ENCODE assay signal across 8 cellular contexts in the genomic region with DNA sequence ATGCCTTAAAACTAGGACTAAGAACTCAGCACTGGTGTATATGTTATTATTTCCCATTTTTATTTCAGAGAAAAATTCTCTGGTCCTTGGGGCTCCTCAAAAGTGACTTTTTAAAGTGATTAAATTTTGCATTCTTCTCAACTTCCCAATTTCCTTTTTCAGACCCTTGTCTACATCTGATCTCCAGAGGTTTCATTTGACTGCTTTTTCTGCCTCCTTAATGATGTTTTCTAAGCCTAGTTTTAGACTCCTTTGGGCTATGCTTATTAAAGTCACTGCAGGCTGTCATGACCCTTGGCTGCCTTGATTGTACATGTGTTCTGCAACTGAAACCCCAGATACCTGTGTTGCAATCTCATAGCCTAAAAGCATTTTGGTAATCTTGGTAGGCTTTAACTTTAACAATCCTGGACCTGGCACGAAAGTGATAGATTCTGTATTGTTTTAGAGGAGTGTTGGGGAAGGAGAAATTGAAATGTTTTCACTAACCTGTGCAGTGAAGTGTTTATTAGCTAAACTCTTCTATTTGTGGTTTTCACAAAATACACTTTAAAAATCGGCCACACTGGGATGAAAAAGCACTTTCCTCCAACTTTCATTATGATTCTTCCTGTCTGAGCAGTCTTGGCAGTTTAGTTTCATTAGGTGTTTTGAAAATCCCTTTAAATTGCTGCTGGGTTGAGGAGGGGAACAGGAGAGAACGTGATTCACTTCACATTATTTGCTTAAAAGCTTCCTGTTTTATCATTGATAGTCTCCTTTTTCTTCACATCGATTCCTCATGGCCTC. TPM values are rescaled to one million over a fixed set of nuclear protein-coding genes. Genes with fewer than 3 reads are reported as not detected.
DNase-seq lines count a peak whose midpoint lies in the region; ATAC-seq and TF ChIP-seq lines count a peak whose summit lies in the region.

No MANE protein-coding gene starts in this region.

- no peaks in the 10 kb centered on the region for H3K27me3 Mint-ChIP-seq in IgD-negative memory B cell
- H3K27me3 Mint-ChIP-seq in activated naive CD8-positive, alpha-beta T cell treated with anti-CD3 and anti-CD28 coated beads, Interleukin-2, amount 50 U/mL, for 24 hours, result no peaks in the 10 kb centered on the region
- H3K27me3 Mint-ChIP-seq in GM23338 (ENCODE audit: insufficient read depth, low read depth, poor library complexity), result no peaks in the 10 kb centered on the region

- H3K4me3 ChIP-seq in BLaER1 treated with 17β-estradiol and CSF1 and Interleukin-3, amounts not matched to agents 10 nM and 100 nM, result no peak overlapping the region; a peak in 1 of 20 replicates
- H3K4me3 ChIP-seq in muscle layer of duodenum (ENCODE audit: low read depth in 1 of 2, low read length in 2 of 2), result peak overlapping the region in 1 of 2 donors; percentile 9
- H3K4me3 ChIP-seq in GM23338, result no peak overlapping the region

- H3K27me3 ChIP-seq in BLaER1 treated with 17β-estradiol and CSF1 and Interleukin-3, amounts not matched to agents 10 nM and 100 nM, result no peaks in the 10 kb centered on the region
- H3K27me3 ChIP-seq in muscle layer of duodenum (ENCODE audit: low read depth, low read length), result no peaks in the 10 kb centered on the region
- H3K27me3 ChIP-seq in GM23338 (ENCODE audit: insufficient read depth), result no peaks in the 10 kb centered on the region

- H3K9ac ChIP-seq in BLaER1 treated with 17β-estradiol and CSF1 and Interleukin-3, amounts not matched to agents 10 nM and 100 nM, result peak overlapping the region in 9 of 11 experiments; percentile 2 to 55 (median 21); a peak in 10 of 22 replicates

- H3K4me1 Mint-ChIP-seq in IgD-negative memory B cell, result peaks cover 41 to 52% (median 45%) of the 10 kb centered on the region in 3 donors
- H3K4me1 Mint-ChIP-seq in activated naive CD8-positive, alpha-beta T cell treated with anti-CD3 and anti-CD28 coated beads, Interleukin-2, amount 50 U/mL, for 24 hours, result peaks cover 58% of the 10 kb centered on the region
- peaks cover 3% of the 10 kb centered on the region; the same call in 2 of the 3 replicates for H3K4me1 Mint-ChIP-seq in GM23338

- H3F3A ChIP-seq in GM23338 (replicated peaks; ENCODE audit: low read depth), result 0 out of 2 replicates have a peak, but pooled peaks cover 2% of the 10 kb centered on the region

- H3K36me3 ChIP-seq in BLaER1 treated with 17β-estradiol and CSF1 and Interleukin-3, amounts not matched to agents 10 nM and 100 nM, result peaks cover 0 to 43% (median 12%) of the 10 kb centered on the region in 11 experiments; a peak in 12 of 22 replicates
- no peaks in the 10 kb centered on the region for H3K36me3 ChIP-seq in muscle layer of duodenum (ENCODE audit: control insufficient read depth in 1 of 2, insufficient read depth in 2 of 2, low read length in 2 of 2)
- H3K36me3 ChIP-seq in GM23338 (ENCODE audit: insufficient read depth), result no peaks in the 10 kb centered on the region

- peaks cover 46 to 54% (median 51%) of the 10 kb centered on the region in 10 experiments for H3K4me1 ChIP-seq in BLaER1 treated with 17β-estradiol and CSF1 and Interleukin-3, amounts not matched to agents 10 nM and 100 nM
- peaks cover 40 to 45% of the 10 kb centered on the region in 2 donors for H3K4me1 ChIP-seq in muscle layer of duodenum (ENCODE audit: control insufficient read depth in 1 of 2, insufficient read depth in 2 of 2, low read length in 2 of 2)
- H3K4me1 ChIP-seq in GM23338 (ENCODE audit: insufficient read depth), result peaks cover 8% of the 10 kb centered on the region

- H3K9me2 ChIP-seq in GM23338 (ENCODE audit: insufficient read depth), result no peaks in the 10 kb centered on the region

- TF ChIP-seq CTCF in GM23338 (conservative IDR thresholded peaks at IDR 0.05; ENCODE audit: low read depth in 2 of 2), result no peak

- peak overlapping the region in 7 of 11 experiments; percentile 7 to 42 (median 29); a peak in 9 of 22 replicates for H3K27ac ChIP-seq in BLaER1 treated with 17β-estradiol and CSF1 and Interleukin-3, amounts not matched to agents 10 nM and 100 nM
- peak overlapping the region; percentile 10 for H3K27ac ChIP-seq in muscle layer of duodenum (ENCODE audit: low read length)
- no peak overlapping the region for H3K27ac ChIP-seq in GM23338 (ENCODE audit: low read depth)

- H3K4me2 ChIP-seq in BLaER1 treated with 17β-estradiol and CSF1 and Interleukin-3, amounts not matched to agents 10 nM and 100 nM, result peak overlapping the region; percentile 63 to 96 (median 78)
- H3K4me2 ChIP-seq in GM23338, result no peak overlapping the region

- H4K20me1 ChIP-seq in BLaER1 treated with 17β-estradiol and CSF1 and Interleukin-3, amounts not matched to agents 10 nM and 100 nM, result peaks cover 34 to 93% (median 80%) of the 10 kb centered on the region in 11 experiments; a peak in 21 of 22 replicates
- peaks cover 6% of the 10 kb centered on the region for H4K20me1 ChIP-seq in GM23338 (replicated peaks; ENCODE audit: insufficient read depth)

- H3K36me3 Mint-ChIP-seq in IgD-negative memory B cell (no peaks in the 10 kb centered on the region), GM23338 (ENCODE audit: low read depth) (no peaks in the 10 kb centered on the region)
- peaks cover 7% of the 10 kb centered on the region for H3K36me3 Mint-ChIP-seq in activated naive CD8-positive, alpha-beta T cell treated with anti-CD3 and anti-CD28 coated beads, Interleukin-2, amount 50 U/mL, for 24 hours (ENCODE audit: low read depth)

- in situ Hi-C loops in ACHN (cut with HindIII; ENCODE audit: low pct_ligation_motif_present, low pct_unique_long_range_greater_than_20kb, low sequenced_read_pairs), result no loop called here

- H3K9me3 ChIP-seq in BLaER1 treated with 17β-estradiol and CSF1 and Interleukin-3, amounts not matched to agents 10 nM and 100 nM (replicated peaks in 1 of 11), result no peaks in the 10 kb centered on the region
- no peaks in the 10 kb centered on the region for H3K9me3 ChIP-seq in muscle layer of duodenum (ENCODE audit: control insufficient read depth in 1 of 2, low read length in 2 of 2)

- H3K79me2 ChIP-seq in GM23338 (replicated peaks; ENCODE audit: insufficient read depth), result peaks cover 70% of the 10 kb centered on the region

- DNase-seq in activated naive CD8-positive, alpha-beta T cell treated with anti-CD3 and anti-CD28 coated beads, Interleukin-2, amount 50 U/mL, for 24 hours, result no peak
- DNase-seq in ACHN (no peak), globus pallidus (ENCODE audit: low spot score) (no peak), GM23338 (ENCODE audit: low spot score) (no peak), DMS79 (lab: John Stamatoyannopoulos, UW) (no peak)

- H2AFZ ChIP-seq in GM23338, result no peak overlapping the region

- ATAC-seq in activated naive CD8-positive, alpha-beta T cell treated with anti-CD3 and anti-CD28 coated beads, Interleukin-2, amount 50 U/mL, for 24 hours, result no peak
- ATAC-seq in GM23338, result no peak

- no peaks in the 10 kb centered on the region for H3K9me3 Mint-ChIP-seq in IgD-negative memory B cell
- H3K9me3 Mint-ChIP-seq in activated naive CD8-positive, alpha-beta T cell treated with anti-CD3 and anti-CD28 coated beads, Interleukin-2, amount 50 U/mL, for 24 hours, result no peaks in the 10 kb centered on the region
- no peaks in the 10 kb centered on the region for H3K9me3 Mint-ChIP-seq in GM23338

- H3K4me3 Mint-ChIP-seq in IgD-negative memory B cell (peak overlapping the region; percentile 46 to 90 (median 58)), GM23338 (no peak overlapping the region)
- peak overlapping the region; percentile 58 for H3K4me3 Mint-ChIP-seq in activated naive CD8-positive, alpha-beta T cell treated with anti-CD3 and anti-CD28 coated beads, Interleukin-2, amount 50 U/mL, for 24 hours

- H3K27ac Mint-ChIP-seq in IgD-negative memory B cell, result peak overlapping the region; percentile 6 to 84 (median 52)
- peak overlapping the region; percentile 46 for H3K27ac Mint-ChIP-seq in activated naive CD8-positive, alpha-beta T cell treated with anti-CD3 and anti-CD28 coated beads, Interleukin-2, amount 50 U/mL, for 24 hours
- H3K27ac Mint-ChIP-seq in GM23338, result no peak overlapping the region

TF ChIP-seq in GM23338, 12 proteins besides CTCF, POLR2A, EP300 and RAD21 (continues in another document):
- no peak for TF ChIP-seq STAT1 (IDR thresholded peaks at IDR 0.05; ENCODE audit: unreplicated experiment)
- TF ChIP-seq, protein P1, sequence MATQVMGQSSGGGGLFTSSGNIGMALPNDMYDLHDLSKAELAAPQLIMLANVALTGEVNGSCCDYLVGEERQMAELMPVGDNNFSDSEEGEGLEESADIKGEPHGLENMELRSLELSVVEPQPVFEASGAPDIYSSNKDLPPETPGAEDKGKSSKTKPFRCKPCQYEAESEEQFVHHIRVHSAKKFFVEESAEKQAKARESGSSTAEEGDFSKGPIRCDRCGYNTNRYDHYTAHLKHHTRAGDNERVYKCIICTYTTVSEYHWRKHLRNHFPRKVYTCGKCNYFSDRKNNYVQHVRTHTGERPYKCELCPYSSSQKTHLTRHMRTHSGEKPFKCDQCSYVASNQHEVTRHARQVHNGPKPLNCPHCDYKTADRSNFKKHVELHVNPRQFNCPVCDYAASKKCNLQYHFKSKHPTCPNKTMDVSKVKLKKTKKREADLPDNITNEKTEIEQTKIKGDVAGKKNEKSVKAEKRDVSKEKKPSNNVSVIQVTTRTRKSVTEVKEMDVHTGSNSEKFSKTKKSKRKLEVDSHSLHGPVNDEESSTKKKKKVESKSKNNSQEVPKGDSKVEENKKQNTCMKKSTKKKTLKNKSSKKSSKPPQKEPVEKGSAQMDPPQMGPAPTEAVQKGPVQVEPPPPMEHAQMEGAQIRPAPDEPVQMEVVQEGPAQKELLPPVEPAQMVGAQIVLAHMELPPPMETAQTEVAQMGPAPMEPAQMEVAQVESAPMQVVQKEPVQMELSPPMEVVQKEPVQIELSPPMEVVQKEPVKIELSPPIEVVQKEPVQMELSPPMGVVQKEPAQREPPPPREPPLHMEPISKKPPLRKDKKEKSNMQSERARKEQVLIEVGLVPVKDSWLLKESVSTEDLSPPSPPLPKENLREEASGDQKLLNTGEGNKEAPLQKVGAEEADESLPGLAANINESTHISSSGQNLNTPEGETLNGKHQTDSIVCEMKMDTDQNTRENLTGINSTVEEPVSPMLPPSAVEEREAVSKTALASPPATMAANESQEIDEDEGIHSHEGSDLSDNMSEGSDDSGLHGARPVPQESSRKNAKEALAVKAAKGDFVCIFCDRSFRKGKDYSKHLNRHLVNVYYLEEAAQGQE (IDR thresholded peaks at IDR 0.05; ENCODE audit: unreplicated experiment), result no peak

RNA-seq across cellular contexts. Expression of a gene that starts 4.8 kb away (rescaled TPM):
- 8.3 TPM for polyA plus RNA-seq in IgD-negative memory B cell
- 8.9 and 9.8 TPM in 2 replicates for total RNA-seq in GM23338 (2014; rRNA removed; shearing (Covaris generic))
- polyA plus RNA-seq in GM23338 (2016; fragmentation: Nextera tagmentation; extraction: Ambion mirVana), result 10.3 and 10.6 TPM in 2 replicates

RNA-seq across cellular contexts. Expression of a gene that starts 14.9 kb away (rescaled TPM):
- polyA plus RNA-seq in IgD-negative memory B cell, result 0.30 TPM
- total RNA-seq in GM23338 (2014; rRNA removed; shearing (Covaris generic)), result 0.17 TPM in 1 of 2 replicates, not detected in the other
- polyA plus RNA-seq in GM23338 (2016; fragmentation: Nextera tagmentation; extraction: Ambion mirVana), result 0.15 and 0.38 TPM in 2 replicates
